In the genomic region with DNA sequence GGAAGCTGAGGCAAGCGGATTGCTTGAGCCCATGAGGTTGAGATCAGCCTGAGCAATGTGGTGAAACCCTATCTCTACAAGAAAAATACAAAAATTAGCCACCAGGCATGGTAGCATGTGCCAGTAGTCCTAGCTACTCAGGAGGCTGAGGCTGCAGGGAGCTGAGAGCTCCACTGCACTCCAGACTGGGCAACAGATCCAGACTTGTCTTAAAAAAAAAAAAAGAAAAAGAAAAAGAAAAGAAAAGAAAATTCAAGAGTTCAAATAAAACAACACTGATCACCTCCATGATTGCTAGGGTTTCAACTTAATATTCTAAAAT, we compare ENCODE assay signal across 15 cellular contexts. TPM values are rescaled to one million over a fixed set of nuclear protein-coding genes. Genes with fewer than 3 reads are reported as not detected.
DNase-seq lines count a peak whose midpoint lies in the region; ATAC-seq and TF ChIP-seq lines count a peak whose summit lies in the region.
"Had no signal": no experiment of that assay in that cellular context is flagged by ENCODE, and none has a peak within 500 bp of the region (broad histone marks: within the 10 kb centered on the region; RNA-seq: fewer than 3 reads in every experiment).

No MANE protein-coding gene starts in this region.

- in situ Hi-C loops in brain microvascular endothelial cell (cut with HindIII; ENCODE audit: low pct_ligation_motif_present, low sequenced_read_pairs) = loop anchor here (25.0 kb wide), 1 partner anchor 147 kb away; no protein-coding TSS in a partner anchor

- intact Hi-C loops in CD4-positive, alpha-beta memory T cell (cut with micrococcal nuclease) = no loop called here
- intact Hi-C loops in naive thymus-derived CD4-positive, alpha-beta T cell (cut with micrococcal nuclease) = loop anchor here in 1 of 2 donors (2.0 kb wide), 1 partner anchor 35 kb away; no protein-coding TSS in a partner anchor

- no peaks in the 10 kb centered on the region for H3K27me3 Mint-ChIP-seq in CD4-positive, alpha-beta memory T cell
- H3K27me3 Mint-ChIP-seq in activated T-helper 17 cell treated with anti-CD3 and anti-CD28 coated beads, Interleukin-2, amount 50 U/mL, for 72 hours = no peaks in the 10 kb centered on the region
- H3K27me3 Mint-ChIP-seq in naive thymus-derived CD4-positive, alpha-beta T cell = no peaks in the 10 kb centered on the region

- no peak for ATAC-seq in activated T-helper 17 cell treated with anti-CD3 and anti-CD28 coated beads, Interleukin-2, amount 50 U/mL, for 72 hours (replicated peaks)
- ATAC-seq in naive thymus-derived CD4-positive, alpha-beta T cell = no peak
- ATAC-seq: left lobe of liver had no signal

- no peaks in the 10 kb centered on the region for H3K9me3 ChIP-seq in CD4-positive, alpha-beta memory T cell (ENCODE audit: control insufficient read depth in 1 of 2, low read length in 2 of 2)
- no peaks in the 10 kb centered on the region for H3K9me3 ChIP-seq in HEK293 (ENCODE audit: control insufficient read depth, insufficient read depth, low read depth, low read length)
- no peaks in the 10 kb centered on the region for H3K9me3 ChIP-seq in naive thymus-derived CD4-positive, alpha-beta T cell (ENCODE audit: control insufficient read depth in 2 of 3, low read length in 3 of 3)
- H3K9me3 ChIP-seq: tibial artery had no signal

- H3K9me3 Mint-ChIP-seq in CD4-positive, alpha-beta memory T cell = peaks cover 0 to 1% (median 0%) of the 10 kb centered on the region in 8 donors
- no peaks in the 10 kb centered on the region for H3K9me3 Mint-ChIP-seq in activated T-helper 17 cell treated with anti-CD3 and anti-CD28 coated beads, Interleukin-2, amount 50 U/mL, for 72 hours
- H3K9me3 Mint-ChIP-seq in naive thymus-derived CD4-positive, alpha-beta T cell = peaks cover 0 to 2% (median 0%) of the 10 kb centered on the region in 11 donors

- no peak for DNase-seq in CD4-positive, alpha-beta memory T cell
- DNase-seq in naive thymus-derived CD4-positive, alpha-beta T cell = no peak
- DNase-seq in NCI-H187 treated with DMSO at 0.1 percent for 48 hours (lab: John Stamatoyannopoulos, UW) (no peak), brain microvascular endothelial cell (no peak), COLO829 (ENCODE audit: low spot score) (no peak)
- DNase-seq: adrenal gland, C1 segment of cervical spinal cord, foreskin melanocyte, NCI-H526 treated with DMSO at 0.1 percent for 48 hours, small intestine, tibial artery had no signal

- peak overlapping the region; percentile 60 to 85 (median 67) for H3K4me3 Mint-ChIP-seq in CD4-positive, alpha-beta memory T cell
- H3K4me3 Mint-ChIP-seq in activated T-helper 17 cell treated with anti-CD3 and anti-CD28 coated beads, Interleukin-2, amount 50 U/mL, for 72 hours = peak overlapping the region; percentile 35
- peak overlapping the region in 9 of 10 donors; percentile 9 to 78 (median 56) for H3K4me3 Mint-ChIP-seq in naive thymus-derived CD4-positive, alpha-beta T cell

- H3K4me1 ChIP-seq in CD4-positive, alpha-beta memory T cell (ENCODE audit: insufficient read depth, low read length) = peaks cover 41% of the 10 kb centered on the region
- H3K4me1 ChIP-seq in HEK293 (ENCODE audit: control insufficient read depth, insufficient read depth, low read length) = no peaks in the 10 kb centered on the region
- peaks cover 0 to 13% of the 10 kb centered on the region in 2 donors for H3K4me1 ChIP-seq in naive thymus-derived CD4-positive, alpha-beta T cell (ENCODE audit: control insufficient read depth in 2 of 2, insufficient read depth in 2 of 2, low read length in 2 of 2)
- H3K4me1 ChIP-seq: adrenal gland, parathyroid adenoma had no signal

- TF ChIP-seq CTCF in HEK293 (tag by site-specific recombination; IDR thresholded peaks at IDR 0.05) = no peak
- no peak for TF ChIP-seq CTCF in brain microvascular endothelial cell (IDR thresholded peaks at IDR 0.05; ENCODE audit: low read depth, low read length, missing control alignments)

- no peak overlapping the region for H3K27ac ChIP-seq in CD4-positive, alpha-beta memory T cell (ENCODE audit: low read depth, low read length)
- H3K27ac ChIP-seq in HEK293 (ENCODE audit: extremely low read depth, low read depth, low read length) (no peak overlapping the region), brain microvascular endothelial cell (no peak overlapping the region)
- H3K27ac ChIP-seq in naive thymus-derived CD4-positive, alpha-beta T cell (ENCODE audit: low read depth, low read length) = no peak overlapping the region
- H3K27ac ChIP-seq: adrenal gland, parathyroid adenoma had no signal

- no peaks in the 10 kb centered on the region for H3K27me3 ChIP-seq in CD4-positive, alpha-beta memory T cell (ENCODE audit: insufficient read depth, low read length)
- no peaks in the 10 kb centered on the region for H3K27me3 ChIP-seq in naive thymus-derived CD4-positive, alpha-beta T cell (ENCODE audit: control insufficient read depth in 2 of 2, insufficient read depth in 2 of 2, low read length in 2 of 2)
- no peaks in the 10 kb centered on the region for H3K27me3 ChIP-seq in brain microvascular endothelial cell (replicated peaks)
- H3K27me3 ChIP-seq: adrenal gland, tibial artery had no signal

- no peaks in the 10 kb centered on the region for H3K36me3 Mint-ChIP-seq in CD4-positive, alpha-beta memory T cell
- H3K36me3 Mint-ChIP-seq in activated T-helper 17 cell treated with anti-CD3 and anti-CD28 coated beads, Interleukin-2, amount 50 U/mL, for 72 hours (ENCODE audit: low read depth) = no peaks in the 10 kb centered on the region
- H3K36me3 Mint-ChIP-seq in naive thymus-derived CD4-positive, alpha-beta T cell = peaks cover 0 to 16% (median 0%) of the 10 kb centered on the region in 5 donors

- CTCF ChIA-PET in CD4-positive, alpha-beta memory T cell (lab: Charles Lee; ENCODE audit: partially characterized antibody) = interaction anchor here (1.8 kb wide), 1 partner anchor 10 kb away, joined by 6 read pairs; no protein-coding TSS in a partner anchor
- CTCF ChIA-PET in HEK293 (lab: Yijun Ruan, JAX) = no interaction called here
- CTCF ChIA-PET in naive thymus-derived CD4-positive, alpha-beta T cell (lab: Charles Lee) = interaction anchor here (0.8 to 1.6 kb wide), 3 partner anchors 11 to 196 kb away, joined by 3 to 13 read pairs (median 4); no protein-coding TSS in a partner anchor

- no peak overlapping the region for H3K4me3 ChIP-seq in CD4-positive, alpha-beta memory T cell (ENCODE audit: low read length in 2 of 2)
- no peak overlapping the region for H3K4me3 ChIP-seq in HEK293 (ENCODE audit: low read depth, low read length)
- H3K4me3 ChIP-seq in naive thymus-derived CD4-positive, alpha-beta T cell (ENCODE audit: low read length) = no peak overlapping the region
- no peak overlapping the region for H3K4me3 ChIP-seq in brain microvascular endothelial cell (ENCODE audit: low read depth, low read length)
- H3K4me3 ChIP-seq: adrenal gland, tibial artery had no signal

- H3K36me3 ChIP-seq in CD4-positive, alpha-beta memory T cell (ENCODE audit: insufficient read depth, low read length) = no peaks in the 10 kb centered on the region
- H3K36me3 ChIP-seq in HEK293 (ENCODE audit: control insufficient read depth in 2 of 2, insufficient read depth in 1 of 2, low read length in 2 of 2) (0 out of 3 replicates have a peak, but pooled peaks cover 0 to 3% of the 10 kb centered on the region in 2 experiments), brain microvascular endothelial cell (replicated peaks) (no peaks in the 10 kb centered on the region)
- no peaks in the 10 kb centered on the region for H3K36me3 ChIP-seq in naive thymus-derived CD4-positive, alpha-beta T cell (ENCODE audit: control insufficient read depth in 2 of 3, insufficient read depth in 3 of 3, low read length in 3 of 3)
- H3K36me3 ChIP-seq: adrenal gland, tibial artery had no signal

- POLR2A ChIA-PET in CD4-positive, alpha-beta memory T cell (lab: Charles Lee; ENCODE audit: partially characterized antibody) = interaction anchor here (0.7 to 3.0 kb wide), 6 partner anchors 9 to 332 kb away, joined by 3 to 16 read pairs (median 4); no protein-coding TSS in a partner anchor
- POLR2A ChIA-PET in HEK293 (lab: Yijun Ruan, JAX) = no interaction called here
- POLR2A ChIA-PET in naive thymus-derived CD4-positive, alpha-beta T cell (lab: Charles Lee) = no interaction called here

- peaks cover 17 to 56% (median 26%) of the 10 kb centered on the region in 4 donors for H3K4me1 Mint-ChIP-seq in CD4-positive, alpha-beta memory T cell
- H3K4me1 Mint-ChIP-seq in activated T-helper 17 cell treated with anti-CD3 and anti-CD28 coated beads, Interleukin-2, amount 50 U/mL, for 72 hours = peaks cover 12% of the 10 kb centered on the region
- H3K4me1 Mint-ChIP-seq in naive thymus-derived CD4-positive, alpha-beta T cell = peaks cover 9 to 55% (median 42%) of the 10 kb centered on the region in 7 donors

- H3K27ac Mint-ChIP-seq in CD4-positive, alpha-beta memory T cell = peak overlapping the region in 5 of 7 donors; percentile 12 to 77 (median 31)
- H3K27ac Mint-ChIP-seq in activated T-helper 17 cell treated with anti-CD3 and anti-CD28 coated beads, Interleukin-2, amount 50 U/mL, for 72 hours = no peak overlapping the region
- peak overlapping the region in 7 of 9 donors; percentile 17 to 89 (median 76) for H3K27ac Mint-ChIP-seq in naive thymus-derived CD4-positive, alpha-beta T cell

TF ChIP-seq in HEK293, 187 proteins besides CTCF, POLR2A, EP300 and RAD21:
- peak; percentile 72 for TF ChIP-seq OSR2 (tag by site-specific recombination; IDR thresholded peaks at IDR 0.05)
- TF ChIP-seq, protein P1, sequence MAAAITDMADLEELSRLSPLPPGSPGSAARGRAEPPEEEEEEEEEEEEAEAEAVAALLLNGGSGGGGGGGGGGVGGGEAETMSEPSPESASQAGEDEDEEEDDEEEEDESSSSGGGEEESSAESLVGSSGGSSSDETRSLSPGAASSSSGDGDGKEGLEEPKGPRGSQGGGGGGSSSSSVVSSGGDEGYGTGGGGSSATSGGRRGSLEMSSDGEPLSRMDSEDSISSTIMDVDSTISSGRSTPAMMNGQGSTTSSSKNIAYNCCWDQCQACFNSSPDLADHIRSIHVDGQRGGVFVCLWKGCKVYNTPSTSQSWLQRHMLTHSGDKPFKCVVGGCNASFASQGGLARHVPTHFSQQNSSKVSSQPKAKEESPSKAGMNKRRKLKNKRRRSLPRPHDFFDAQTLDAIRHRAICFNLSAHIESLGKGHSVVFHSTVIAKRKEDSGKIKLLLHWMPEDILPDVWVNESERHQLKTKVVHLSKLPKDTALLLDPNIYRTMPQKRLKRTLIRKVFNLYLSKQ (tag by site-specific recombination; IDR thresholded peaks at IDR 0.05; ENCODE audit: borderline replicate concordance) = no peak

RNA-seq across cellular contexts. Expression of a gene that starts 34.4 kb away (rescaled TPM):
- total RNA-seq in CD4-positive, alpha-beta memory T cell = 10 to 100 TPM; 11.0 to 12.2 TPM
- polyA plus RNA-seq in CD4-positive, alpha-beta memory T cell = 1 to 10 TPM; 3.2 to 5.4 TPM
- total RNA-seq in activated T-helper 17 cell treated with anti-CD3 and anti-CD28 coated beads, Interleukin-2, amount 50 U/mL, for 72 hours = 1 to 10 TPM; 5.6 to 6.1 TPM
- total RNA-seq in naive thymus-derived CD4-positive, alpha-beta T cell = 1 to 10 TPM; 1.4 to 7.8 (median 3.0) TPM
- polyA plus RNA-seq in naive thymus-derived CD4-positive, alpha-beta T cell = 1 to 10 TPM; 1.7 to 5.1 TPM
